In the genomic region with DNA sequence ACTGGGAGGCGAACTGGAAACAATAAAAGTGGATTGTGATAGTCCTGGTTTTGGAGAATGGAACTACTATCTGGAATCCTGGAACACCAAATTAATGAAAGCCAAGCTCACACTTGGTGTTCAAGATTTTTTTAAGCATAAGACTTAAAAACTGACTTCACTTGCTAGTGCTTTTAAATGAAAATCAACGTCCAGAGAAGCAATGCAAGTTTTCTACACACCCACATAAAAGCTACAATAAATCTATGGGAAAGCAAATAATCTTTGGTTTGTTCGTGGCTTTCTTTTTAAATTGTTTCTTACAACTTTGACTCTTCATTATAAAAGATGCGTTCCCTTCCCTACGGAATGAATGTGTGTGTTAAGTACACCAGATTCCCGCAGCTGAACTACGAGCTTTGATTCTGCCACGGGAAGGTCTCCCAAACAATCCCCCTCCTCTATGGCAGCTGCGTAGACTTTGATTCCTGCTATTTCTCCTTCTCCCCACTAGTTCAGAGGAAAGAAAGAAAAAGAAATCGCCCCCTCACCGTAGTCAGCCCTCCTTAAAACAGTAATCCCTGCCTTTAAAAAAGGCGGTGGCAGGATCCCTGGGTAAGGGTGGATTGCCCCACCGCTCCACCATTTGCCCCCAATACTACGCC, we compare ENCODE assay signal across 1 cellular context.
TF ChIP-seq lines count a peak whose summit lies in the region.

No MANE protein-coding gene starts in this region.

TF ChIP-seq in IMR-90, 13 proteins besides CTCF, POLR2A, EP300 and RAD21 (continued from another document):
- TF ChIP-seq FOS (IDR thresholded peaks at IDR 0.05; ENCODE audit: low read depth, low read length): no peak
- TF ChIP-seq MAZ (IDR thresholded peaks at IDR 0.05; ENCODE audit: borderline replicate concordance, low read depth, low read length): no peak
- TF ChIP-seq, protein P1, sequence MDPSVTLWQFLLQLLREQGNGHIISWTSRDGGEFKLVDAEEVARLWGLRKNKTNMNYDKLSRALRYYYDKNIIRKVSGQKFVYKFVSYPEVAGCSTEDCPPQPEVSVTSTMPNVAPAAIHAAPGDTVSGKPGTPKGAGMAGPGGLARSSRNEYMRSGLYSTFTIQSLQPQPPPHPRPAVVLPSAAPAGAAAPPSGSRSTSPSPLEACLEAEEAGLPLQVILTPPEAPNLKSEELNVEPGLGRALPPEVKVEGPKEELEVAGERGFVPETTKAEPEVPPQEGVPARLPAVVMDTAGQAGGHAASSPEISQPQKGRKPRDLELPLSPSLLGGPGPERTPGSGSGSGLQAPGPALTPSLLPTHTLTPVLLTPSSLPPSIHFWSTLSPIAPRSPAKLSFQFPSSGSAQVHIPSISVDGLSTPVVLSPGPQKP (IDR thresholded peaks at IDR 0.05; ENCODE audit: borderline replicate concordance, low read depth, low read length): no peak
